Comparison of ENCODE assay signal across 37 cellular contexts in genomic region chr12:95712269-95712668, GRCh38.
"Had no signal": no experiment of that assay in that cellular context is flagged by ENCODE, and none has a peak within 500 bp of the region (broad histone marks: within the 10 kb centered on the region; RNA-seq: fewer than 3 reads in every experiment).

No MANE protein-coding gene starts in this region.

- H3K4me1 ChIP-seq: breast epithelium had no signal

- H3K4me3 ChIP-seq: adrenal gland, body of pancreas, breast epithelium had no signal

- H3K27me3 ChIP-seq: adrenal gland, body of pancreas, brain microvascular endothelial cell, breast epithelium had no signal

- H3K27me3 Mint-ChIP-seq: activated T-helper 17 cell treated with anti-CD3 and anti-CD28 coated beads, Interleukin-2, amount 50 U/mL, for 72 hours had no signal

- H3K4me3 Mint-ChIP-seq: activated B cell treated with CpG ODN at 0.5 μM for 24 hours; activated CD4-positive, alpha-beta memory T cell treated with anti-CD3 and anti-CD28 coated beads for 36 hours; activated CD4-positive, alpha-beta T cell treated with anti-CD3 and anti-CD28 coated beads, Interleukin-2, amount 10 ng/mL, durations not matched to agents 24 days and 14 days; activated CD8-positive, alpha-beta T cell treated with anti-CD3 and anti-CD28 coated beads for 36 hours; activated naive CD4-positive, alpha-beta T cell treated with anti-CD3 and anti-CD28 coated beads for 36 hours; activated naive CD8-positive, alpha-beta T cell treated with anti-CD3 and anti-CD28 coated beads for 36 hours; activated T-cell treated with anti-CD3 and anti-CD28 coated beads, Interleukin-2, amount 50 U/mL, for 4 hours; activated T-cell treated with anti-CD3 and anti-CD28 coated beads, Interleukin-2, amount 50 U/mL, for 72 hours; activated T-helper 1 cell treated with anti-CD3 and anti-CD28 coated beads, Interleukin-12 subunit alpha, Interleukin-12 subunit beta, Interleukin-2, Interleukin-4 antibody, amounts not matched to agents 30 ng/mL and 10 ng/mL and 1 ng/mL, durations not matched to agents 14 hours and 24 hours and 36 hours; activated T-helper 17 cell treated with anti-CD3 and anti-CD28 coated beads, Interleukin-2, amount 50 U/mL, for 72 hours; T-helper 1 cell treated with Interleukin-12 subunit alpha and Interleukin-12 subunit beta and Interleukin-4 antibody, amounts not matched to agents 30 μg/mL and 1 μg/mL, for 36 hours; T-helper 2 cell treated with Interferon-gamma antibody and Interleukin-4, amounts not matched to agents 5 μg/mL and 100 μg/mL, for 36 hours had no signal

- ATAC-seq: activated CD8-positive, alpha-beta T cell treated with anti-CD3 and anti-CD28 coated beads for 36 hours; activated naive CD4-positive, alpha-beta T cell treated with anti-CD3 and anti-CD28 coated beads, Interleukin-2, amount 50 U/mL, for 72 hours; activated T-cell treated with anti-CD3 and anti-CD28 coated beads, Interleukin-2, amount 50 U/mL, for 4 hours; activated T-cell treated with anti-CD3 and anti-CD28 coated beads, Interleukin-2, amount 50 U/mL, for 72 hours; activated T-helper 17 cell treated with anti-CD3 and anti-CD28 coated beads, Interleukin-2, amount 50 U/mL, for 72 hours; body of pancreas had no signal

- H3K27ac Mint-ChIP-seq: activated B cell treated with CpG ODN at 0.5 μM for 24 hours; activated CD4-positive, alpha-beta memory T cell treated with anti-CD3 and anti-CD28 coated beads for 36 hours; activated CD4-positive, alpha-beta T cell treated with anti-CD3 and anti-CD28 coated beads, Interleukin-2, amount 10 ng/mL, durations not matched to agents 24 days and 14 days; activated CD8-positive, alpha-beta T cell treated with anti-CD3 and anti-CD28 coated beads for 36 hours; activated naive CD4-positive, alpha-beta T cell treated with anti-CD3 and anti-CD28 coated beads for 36 hours; activated naive CD4-positive, alpha-beta T cell treated with anti-CD3 and anti-CD28 coated beads, Interleukin-2, amount 50 U/mL, for 72 hours; activated naive CD8-positive, alpha-beta T cell treated with anti-CD3 and anti-CD28 coated beads for 36 hours; activated T-cell treated with anti-CD3 and anti-CD28 coated beads, Interleukin-2, amount 50 U/mL, for 72 hours; activated T-helper 1 cell treated with anti-CD3 and anti-CD28 coated beads, Interleukin-12 subunit alpha, Interleukin-12 subunit beta, Interleukin-2, Interleukin-4 antibody, amounts not matched to agents 30 ng/mL and 10 ng/mL and 1 ng/mL, durations not matched to agents 14 hours and 24 hours and 36 hours; activated T-helper 17 cell treated with anti-CD3 and anti-CD28 coated beads, Interleukin-2, amount 50 U/mL, for 72 hours; T-helper 1 cell treated with Interleukin-12 subunit alpha and Interleukin-12 subunit beta and Interleukin-4 antibody, amounts not matched to agents 30 μg/mL and 1 μg/mL, for 36 hours; T-helper 2 cell treated with Interferon-gamma antibody and Interleukin-4, amounts not matched to agents 5 μg/mL and 100 μg/mL, for 36 hours had no signal

- H3K27ac ChIP-seq: adrenal gland, body of pancreas, brain microvascular endothelial cell, breast epithelium, VCaP had no signal

- H3K9me3 Mint-ChIP-seq: activated B cell treated with CpG ODN at 0.5 μM for 24 hours; activated CD4-positive, alpha-beta memory T cell treated with anti-CD3 and anti-CD28 coated beads for 36 hours; activated CD4-positive, alpha-beta T cell treated with anti-CD3 and anti-CD28 coated beads, Interleukin-2, amount 10 ng/mL, durations not matched to agents 24 days and 14 days; activated CD8-positive, alpha-beta T cell treated with anti-CD3 and anti-CD28 coated beads for 36 hours; activated naive CD4-positive, alpha-beta T cell treated with anti-CD3 and anti-CD28 coated beads for 36 hours; activated naive CD4-positive, alpha-beta T cell treated with anti-CD3 and anti-CD28 coated beads, Interleukin-2, amount 50 U/mL, for 72 hours; activated naive CD8-positive, alpha-beta T cell treated with anti-CD3 and anti-CD28 coated beads for 36 hours; activated T-cell treated with anti-CD3 and anti-CD28 coated beads, Interleukin-2, amount 50 U/mL, for 4 hours; activated T-cell treated with anti-CD3 and anti-CD28 coated beads, Interleukin-2, amount 50 U/mL, for 72 hours; activated T-helper 1 cell treated with anti-CD3 and anti-CD28 coated beads, Interleukin-12 subunit alpha, Interleukin-12 subunit beta, Interleukin-2, Interleukin-4 antibody, amounts not matched to agents 30 ng/mL and 10 ng/mL and 1 ng/mL, durations not matched to agents 14 hours and 24 hours and 36 hours; activated T-helper 17 cell treated with anti-CD3 and anti-CD28 coated beads, Interleukin-2, amount 50 U/mL, for 72 hours; T-helper 1 cell treated with Interleukin-12 subunit alpha and Interleukin-12 subunit beta and Interleukin-4 antibody, amounts not matched to agents 30 μg/mL and 1 μg/mL, for 36 hours; T-helper 2 cell treated with Interferon-gamma antibody and Interleukin-4, amounts not matched to agents 5 μg/mL and 100 μg/mL, for 36 hours had no signal

- H3K36me3 Mint-ChIP-seq: activated CD4-positive, alpha-beta memory T cell treated with anti-CD3 and anti-CD28 coated beads for 36 hours; activated naive CD4-positive, alpha-beta T cell treated with anti-CD3 and anti-CD28 coated beads, Interleukin-2, amount 50 U/mL, for 72 hours; activated naive CD8-positive, alpha-beta T cell treated with anti-CD3 and anti-CD28 coated beads for 36 hours had no signal

- H3K36me3 ChIP-seq: adrenal gland, breast epithelium had no signal

- H3K9me3 ChIP-seq: adrenal gland, body of pancreas, breast epithelium had no signal

- H3K4me1 Mint-ChIP-seq: activated B cell treated with CpG ODN at 0.5 μM for 24 hours; activated CD4-positive, alpha-beta T cell treated with anti-CD3 and anti-CD28 coated beads, Interleukin-2, amount 10 ng/mL, durations not matched to agents 24 days and 14 days; activated naive CD8-positive, alpha-beta T cell treated with anti-CD3 and anti-CD28 coated beads for 36 hours; activated T-helper 17 cell treated with anti-CD3 and anti-CD28 coated beads, Interleukin-2, amount 50 U/mL, for 72 hours had no signal

- DNase-seq: activated B cell treated with CpG ODN at 0.5 μM for 24 hours; activated CD4-positive, alpha-beta memory T cell treated with anti-CD3 and anti-CD28 coated beads for 36 hours; activated CD4-positive, alpha-beta T cell treated with anti-CD3 and anti-CD28 coated beads for 4 hours; activated CD4-positive, alpha-beta T cell treated with anti-CD3 and anti-CD28 coated beads, Interleukin-2, amount 10 ng/mL, durations not matched to agents 24 days and 14 days; activated CD4-positive, alpha-beta T cell treated with anti-CD3 and anti-CD28 coated beads, Interleukin-2, amount 50 U/mL, for 1 hour; activated CD4-positive, alpha-beta T cell treated with anti-CD3 and anti-CD28 coated beads, Interleukin-2, amount 50 U/mL, for 4 hours; activated CD4-positive, CD25-positive, alpha-beta regulatory T cell treated with anti-CD3 and anti-CD28 coated beads, Interleukin-2, amount 50 U/mL, for 72 hours; activated CD8-positive, alpha-beta memory T cell treated with anti-CD3 and anti-CD28 coated beads, Interleukin-2, amount 50 U/mL, for 4 hours; activated CD8-positive, alpha-beta T cell treated with anti-CD3 and anti-CD28 coated beads for 36 hours; activated effector memory CD4-positive, alpha-beta T cell treated with anti-CD3 and anti-CD28 coated beads, Interleukin-2, amount 50 U/mL, for 16 hours; activated gamma-delta T cell treated with Interleukin-2 at 50 U/mL for 16 hours; activated naive CD4-positive, alpha-beta T cell; activated naive CD4-positive, alpha-beta T cell treated with anti-CD3 and anti-CD28 coated beads for 36 hours; activated naive CD4-positive, alpha-beta T cell treated with anti-CD3 and anti-CD28 coated beads, Interleukin-2, amount 50 U/mL, for 16 hours; activated naive CD8-positive, alpha-beta T cell treated with anti-CD3 and anti-CD28 coated beads for 36 hours; activated T-cell treated with anti-CD3 and anti-CD28 coated beads for 4 hours; activated T-cell treated with anti-CD3 and anti-CD28 coated beads, Interleukin-2, amount 50 U/mL, for 1 hour; activated T-cell treated with anti-CD3 and anti-CD28 coated beads, Interleukin-2, amount 50 U/mL, for 4 hours; activated T-cell treated with anti-CD3 and anti-CD28 coated beads, Interleukin-2, amount 50 U/mL, for 72 hours; adrenal gland; amniotic stem cell; aorta; body of pancreas; brain microvascular endothelial cell; central memory CD4-positive, alpha-beta T cell; T-helper 1 cell; T-helper 2 cell; T-helper 9 cell had no signal

- FAIRE-seq: astrocyte, TTC549 had no signal
